1 cellular context compared by ENCODE assay signal in genomic region chr14:57870686-57871457, GRCh38.
TF ChIP-seq lines count a peak whose summit lies in the region.

No MANE protein-coding gene starts in this region.

TF ChIP-seq in WTC11, 78 proteins besides CTCF, POLR2A, EP300 and RAD21 (continued from another document):
- TF ChIP-seq ZNF532 (CRISPR knock-in tag; IDR thresholded peaks at IDR 0.05; ENCODE audit: borderline replicate concordance): no peak
- TF ChIP-seq ZNF423 (CRISPR knock-in tag; IDR thresholded peaks at IDR 0.05): no peak
- no peak for TF ChIP-seq RORB (CRISPR knock-in tag; IDR thresholded peaks at IDR 0.05)
- TF ChIP-seq NFE2L1 (CRISPR knock-in tag; IDR thresholded peaks at IDR 0.05): no peak
- no peak for TF ChIP-seq SMAD3 (CRISPR knock-in tag; IDR thresholded peaks at IDR 0.05; ENCODE audit: borderline replicate concordance)
- TF ChIP-seq E2F4 (CRISPR knock-in tag; IDR thresholded peaks at IDR 0.05; ENCODE audit: borderline replicate concordance, low read depth): no peak
- TF ChIP-seq ZNF121 (CRISPR knock-in tag; IDR thresholded peaks at IDR 0.05): no peak
- TF ChIP-seq ETV6 (CRISPR knock-in tag; IDR thresholded peaks at IDR 0.05): no peak
- TF ChIP-seq TEAD4 (CRISPR knock-in tag; IDR thresholded peaks at IDR 0.05): no peak
